10 cellular contexts compared by ENCODE assay signal in the genomic region with DNA sequence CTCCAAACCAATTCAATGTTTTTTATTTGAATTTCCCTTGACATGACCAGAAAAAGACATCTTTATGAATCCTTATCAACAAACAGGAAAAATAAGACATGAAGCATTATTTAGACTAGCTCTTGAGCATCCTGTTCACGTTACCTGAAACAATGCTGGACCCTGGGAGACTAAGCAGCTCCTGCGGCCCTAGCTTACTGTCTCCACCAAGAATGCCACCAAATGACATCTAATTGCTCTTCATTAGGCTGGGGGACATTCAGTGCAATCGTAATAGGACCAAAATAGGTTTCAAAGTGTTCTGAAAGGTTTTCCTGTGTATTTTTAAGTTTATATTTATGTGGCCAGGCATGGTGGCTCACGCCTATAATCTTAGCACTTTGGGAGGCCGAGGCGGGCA. TPM values are rescaled to one million over a fixed set of nuclear protein-coding genes. Genes with fewer than 3 reads are reported as not detected.
DNase-seq lines count a peak whose midpoint lies in the region; ATAC-seq and TF ChIP-seq lines count a peak whose summit lies in the region.
"Had no signal": no experiment of that assay in that cellular context is flagged by ENCODE, and none has a peak within 500 bp of the region (broad histone marks: within the 10 kb centered on the region; RNA-seq: fewer than 3 reads in every experiment).

No MANE protein-coding gene starts in this region.

- peaks cover 44% of the 10 kb centered on the region for H3K36me3 Mint-ChIP-seq in stimulated activated naive CD8-positive, alpha-beta T cell treated with anti-CD3 and anti-CD28 coated beads, Interleukin-15, Interleukin-2, amounts not matched to agents 100 ng/mL and 50 ng/mL, for 24 hours (ENCODE audit: low read depth)

- DNase-seq in stimulated activated naive CD8-positive, alpha-beta T cell treated with anti-CD3 and anti-CD28 coated beads, Interleukin-15, Interleukin-2, amounts not matched to agents 100 U/mL and 50 U/mL, for 24 hours, result no peak
- DNase-seq in epithelial cell of prostate (ENCODE audit: low read depth, low spot score) (no peak), osteoblast (ENCODE audit: insufficient read length, low spot score, missing footprints) (no peak), NCI-H2196 treated with DMSO at 0.1 percent for 48 hours (lab: John Stamatoyannopoulos, UW; ENCODE audit: unreplicated experiment) (no peak), medulla oblongata (ENCODE audit: extremely low spot score) (no peak), AML-193 (lab: John Stamatoyannopoulos, UW) (no peak), foreskin melanocyte (no peak)
- DNase-seq: COR-L47, NCI-H69 had no signal

- H3K79me2 ChIP-seq in osteoblast (ENCODE audit: insufficient read depth, low read length), result peaks cover 98% of the 10 kb centered on the region

- no peak overlapping the region for H3K4me3 ChIP-seq in osteoblast (ENCODE audit: insufficient read depth, low read length)

- no peaks in the 10 kb centered on the region for H3K9me3 ChIP-seq in osteoblast (ENCODE audit: low read depth, low read length)

- H2AFZ ChIP-seq in osteoblast (ENCODE audit: low read length), result no peak overlapping the region

- H3K27ac ChIP-seq in epithelial cell of prostate (peak overlapping the region; percentile 98), osteoblast (ENCODE audit: low read depth, low read length) (peak overlapping the region; percentile 97)

- peaks cover 10% of the 10 kb centered on the region for H3K36me3 ChIP-seq in osteoblast (ENCODE audit: insufficient read depth, low read length)

- H3K4me2 ChIP-seq in osteoblast (ENCODE audit: insufficient read depth, low read length), result no peak overlapping the region

- no peak for TF ChIP-seq CTCF in osteoblast (IDR thresholded peaks at IDR 0.05; ENCODE audit: extremely low read depth, low read depth, low read length)

- H3K4me1 Mint-ChIP-seq in stimulated activated naive CD8-positive, alpha-beta T cell treated with anti-CD3 and anti-CD28 coated beads, Interleukin-15, Interleukin-2, amounts not matched to agents 100 ng/mL and 50 ng/mL, for 24 hours (ENCODE audit: low read depth), result peaks cover 82% of the 10 kb centered on the region

- no peaks in the 10 kb centered on the region for H3K9me3 Mint-ChIP-seq in stimulated activated naive CD8-positive, alpha-beta T cell treated with anti-CD3 and anti-CD28 coated beads, Interleukin-15, Interleukin-2, amounts not matched to agents 100 ng/mL and 50 ng/mL, for 24 hours

- H3K4me3 Mint-ChIP-seq in stimulated activated naive CD8-positive, alpha-beta T cell treated with anti-CD3 and anti-CD28 coated beads, Interleukin-15, Interleukin-2, amounts not matched to agents 100 ng/mL and 50 ng/mL, for 24 hours, result no peak overlapping the region

- ATAC-seq in stimulated activated naive CD8-positive, alpha-beta T cell treated with anti-CD3 and anti-CD28 coated beads, Interleukin-15, Interleukin-2, amounts not matched to agents 100 U/mL and 50 U/mL, for 24 hours, result no peak

- no peaks in the 10 kb centered on the region for H3K27me3 Mint-ChIP-seq in stimulated activated naive CD8-positive, alpha-beta T cell treated with anti-CD3 and anti-CD28 coated beads, Interleukin-15, Interleukin-2, amounts not matched to agents 100 ng/mL and 50 ng/mL, for 24 hours

- H4K20me1 ChIP-seq in osteoblast (ENCODE audit: insufficient read depth, low read length), result peaks cover 62% of the 10 kb centered on the region

- peaks cover 42% of the 10 kb centered on the region for H3K4me1 ChIP-seq in osteoblast (ENCODE audit: insufficient read depth, low read length)

- peak overlapping the region; percentile 51 for H3K27ac Mint-ChIP-seq in stimulated activated naive CD8-positive, alpha-beta T cell treated with anti-CD3 and anti-CD28 coated beads, Interleukin-15, Interleukin-2, amounts not matched to agents 100 ng/mL and 50 ng/mL, for 24 hours

- H3K27me3 ChIP-seq in osteoblast (ENCODE audit: insufficient read depth, low read length), result no peaks in the 10 kb centered on the region

RNA-seq across cellular contexts. Expression of gene NFE2L2, which starts 25.5 kb away (rescaled TPM):
- 84.3 and 91.9 TPM in 2 replicates for total RNA-seq in osteoblast

RNA-seq across cellular contexts. Expression of gene HNRNPA3, which starts 26.5 kb away (rescaled TPM):
- total RNA-seq in osteoblast, result 19.7 and 21.4 TPM in 2 replicates
